In the genomic region with DNA sequence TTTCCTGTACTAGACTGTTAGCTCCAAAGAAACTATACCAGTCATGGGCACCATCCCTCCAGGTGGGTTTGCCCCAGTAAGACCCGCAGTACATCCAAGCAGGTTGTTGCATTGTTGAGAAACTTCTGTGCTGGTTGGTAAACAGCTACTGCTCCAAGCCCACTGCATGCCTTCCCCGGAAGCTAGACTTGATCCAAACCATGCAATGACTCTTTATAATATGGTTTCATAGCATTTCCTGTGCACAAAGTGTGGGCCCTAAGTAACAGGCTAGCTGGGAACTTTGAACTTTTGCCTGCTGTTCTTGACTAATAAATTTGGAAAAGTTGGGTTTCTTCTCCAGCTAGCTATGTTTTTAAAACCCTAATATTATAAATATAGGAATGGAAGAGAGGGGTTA, we compare ENCODE assay signal across 26 cellular contexts. TPM values are rescaled to one million over a fixed set of nuclear protein-coding genes. Genes with fewer than 3 reads are reported as not detected.
DNase-seq lines count a peak whose midpoint lies in the region; ATAC-seq and TF ChIP-seq lines count a peak whose summit lies in the region.
"Had no signal": no experiment of that assay in that cellular context is flagged by ENCODE, and none has a peak within 500 bp of the region (broad histone marks: within the 10 kb centered on the region; RNA-seq: fewer than 3 reads in every experiment).

No MANE protein-coding gene starts in this region.

- no peaks in the 10 kb centered on the region for H3K27me3 Mint-ChIP-seq in CD4-positive, alpha-beta memory T cell
- H3K27me3 Mint-ChIP-seq in activated naive CD8-positive, alpha-beta T cell treated with anti-CD3 and anti-CD28 coated beads for 36 hours = no peaks in the 10 kb centered on the region
- no peaks in the 10 kb centered on the region for H3K27me3 Mint-ChIP-seq in natural killer cell treated with Interleukin-12 subunit alpha and Interleukin-12 subunit beta and Interleukin-15 and Interleukin-18, amount 100 ng/mL, for 72 hours
- H3K27me3 Mint-ChIP-seq: naive B cell had no signal

- peak overlapping the region in 6 of 8 donors; percentile 42 to 79 (median 70) for H3K4me3 Mint-ChIP-seq in CD4-positive, alpha-beta memory T cell
- H3K4me3 Mint-ChIP-seq in activated naive CD8-positive, alpha-beta T cell treated with anti-CD3 and anti-CD28 coated beads for 36 hours = no peak overlapping the region
- peak overlapping the region; percentile 56 for H3K4me3 Mint-ChIP-seq in natural killer cell treated with Interleukin-12 subunit alpha and Interleukin-12 subunit beta and Interleukin-15 and Interleukin-18, amount 100 ng/mL, for 72 hours

- no peak overlapping the region for H3K27ac ChIP-seq in CD4-positive, alpha-beta memory T cell (ENCODE audit: low read depth, low read length)
- H3K27ac ChIP-seq in testis = no peak overlapping the region
- H3K27ac ChIP-seq: breast epithelium, esophagus muscularis mucosa, gastrocnemius medialis, ovary had no signal

- H3K9me3 ChIP-seq in CD4-positive, alpha-beta memory T cell (ENCODE audit: control insufficient read depth in 1 of 2, low read length in 2 of 2) = no peaks in the 10 kb centered on the region
- no peaks in the 10 kb centered on the region for H3K9me3 ChIP-seq in testis
- H3K9me3 ChIP-seq: breast epithelium, esophagus muscularis mucosa, gastrocnemius medialis, left lung, ovary had no signal

- no peaks in the 10 kb centered on the region for H3K36me3 ChIP-seq in CD4-positive, alpha-beta memory T cell (ENCODE audit: insufficient read depth, low read length)
- H3K36me3 ChIP-seq in testis (ENCODE audit: low read depth, missing control alignments) = no peaks in the 10 kb centered on the region
- H3K36me3 ChIP-seq: breast epithelium, esophagus muscularis mucosa, gastrocnemius medialis, left lung, ovary had no signal

- H3K9me3 Mint-ChIP-seq in CD4-positive, alpha-beta memory T cell = no peaks in the 10 kb centered on the region
- H3K9me3 Mint-ChIP-seq in activated naive CD8-positive, alpha-beta T cell treated with anti-CD3 and anti-CD28 coated beads for 36 hours = peaks cover 7% of the 10 kb centered on the region
- H3K9me3 Mint-ChIP-seq in natural killer cell treated with Interleukin-12 subunit alpha and Interleukin-12 subunit beta and Interleukin-15 and Interleukin-18, amount 100 ng/mL, for 72 hours = peaks cover 3% of the 10 kb centered on the region

- WGBS in testis, 2 donors = 78 to 100% methylated on average over 1 of the region's 2 CpGs

- no peaks in the 10 kb centered on the region for H3K36me3 Mint-ChIP-seq in CD4-positive, alpha-beta memory T cell
- H3K36me3 Mint-ChIP-seq in activated naive CD8-positive, alpha-beta T cell treated with anti-CD3 and anti-CD28 coated beads for 36 hours = peaks cover 25% of the 10 kb centered on the region
- no peaks in the 10 kb centered on the region for H3K36me3 Mint-ChIP-seq in natural killer cell treated with Interleukin-12 subunit alpha and Interleukin-12 subunit beta and Interleukin-15 and Interleukin-18, amount 100 ng/mL, for 72 hours
- H3K36me3 Mint-ChIP-seq: naive B cell had no signal

- H3K4me1 ChIP-seq in CD4-positive, alpha-beta memory T cell (ENCODE audit: insufficient read depth, low read length) = peaks cover 36% of the 10 kb centered on the region
- peaks cover 2% of the 10 kb centered on the region for H3K4me1 ChIP-seq in testis
- H3K4me1 ChIP-seq: breast epithelium had no signal

- no peak for DNase-seq in CD4-positive, alpha-beta memory T cell
- peak; percentile 53 for DNase-seq in Jurkat, Clone E6-1 (ENCODE audit: low read depth, low spot score)
- DNase-seq in activated naive CD8-positive, alpha-beta T cell treated with anti-CD3 and anti-CD28 coated beads for 36 hours = no peak
- DNase-seq in natural killer cell treated with Interleukin-12 subunit alpha and Interleukin-12 subunit beta and Interleukin-15 and Interleukin-18, amount 100 ng/mL, for 72 hours (ENCODE audit: low spot score) = no peak
- DNase-seq in testis = no peak
- DNase-seq: activated effector memory CD4-positive, alpha-beta T cell treated with Interleukin-2 at 50 U/mL for 16 hours; amniotic stem cell; DMS53; gastrocnemius medialis; GF-D8; GOT3; hippocampal formation; KG1; left lung; naive B cell; NCI-H1436 treated with DMSO at 0.1 percent for 48 hours; NCI-H510A; ovary; retina; SHP77 treated with DMSO at 0.1 percent for 48 hours; SW 1271 had no signal

- no peak for TF ChIP-seq CTCF in testis (IDR thresholded peaks at IDR 0.05)

- peak in 1 of 2 donors; percentile 64 for ATAC-seq in natural killer cell treated with Interleukin-12 subunit alpha and Interleukin-12 subunit beta and Interleukin-15 and Interleukin-18, amount 100 ng/mL, for 72 hours
- ATAC-seq in HG02571 (IDR thresholded peaks at IDR 0.05; ENCODE audit: unreplicated experiment) = no peak
- no peak for ATAC-seq in HG03469 (IDR thresholded peaks at IDR 0.05; ENCODE audit: unreplicated experiment)
- ATAC-seq: gastrocnemius medialis, left lung had no signal

- peak overlapping the region in 6 of 7 donors; percentile 6 to 83 (median 66) for H3K27ac Mint-ChIP-seq in CD4-positive, alpha-beta memory T cell
- peak overlapping the region; percentile 23 for H3K27ac Mint-ChIP-seq in activated naive CD8-positive, alpha-beta T cell treated with anti-CD3 and anti-CD28 coated beads for 36 hours
- H3K27ac Mint-ChIP-seq in natural killer cell treated with Interleukin-12 subunit alpha and Interleukin-12 subunit beta and Interleukin-15 and Interleukin-18, amount 100 ng/mL, for 72 hours = peak overlapping the region; percentile 85 to 91

- no peak for TF ChIP-seq POLR2A in testis (IDR thresholded peaks at IDR 0.05)

- CTCF ChIA-PET in CD4-positive, alpha-beta memory T cell (lab: Charles Lee; ENCODE audit: partially characterized antibody) = interaction anchor here (1.4 kb wide), 1 partner anchor 19 kb away, joined by 5 read pairs; no protein-coding TSS in a partner anchor

- intact Hi-C loops in CD4-positive, alpha-beta memory T cell (cut with micrococcal nuclease) = no loop called here
- intact Hi-C loops in testis (cut with DNase I; ENCODE audit: low total_unique reads) = no loop called here

- no peak overlapping the region for H3K4me3 ChIP-seq in CD4-positive, alpha-beta memory T cell (ENCODE audit: low read length in 2 of 2)
- no peak overlapping the region for H3K4me3 ChIP-seq in Jurkat, Clone E6-1 (ENCODE audit: low read length)
- H3K4me3 ChIP-seq in testis = no peak overlapping the region
- H3K4me3 ChIP-seq: breast epithelium, esophagus muscularis mucosa, gastrocnemius medialis, left lung, ovary, smooth muscle cell had no signal

- H3K4me1 Mint-ChIP-seq in CD4-positive, alpha-beta memory T cell = peaks cover 26 to 53% (median 33%) of the 10 kb centered on the region in 4 donors
- H3K4me1 Mint-ChIP-seq in activated naive CD8-positive, alpha-beta T cell treated with anti-CD3 and anti-CD28 coated beads for 36 hours = peaks cover 50% of the 10 kb centered on the region
- H3K4me1 Mint-ChIP-seq in natural killer cell treated with Interleukin-12 subunit alpha and Interleukin-12 subunit beta and Interleukin-15 and Interleukin-18, amount 100 ng/mL, for 72 hours (ENCODE audit: low read depth in 2 of 2) = peaks cover 62 to 65% of the 10 kb centered on the region in 2 donors

- no peaks in the 10 kb centered on the region for H3K27me3 ChIP-seq in CD4-positive, alpha-beta memory T cell (ENCODE audit: insufficient read depth, low read length)
- no peaks in the 10 kb centered on the region for H3K27me3 ChIP-seq in testis
- H3K27me3 ChIP-seq: breast epithelium, esophagus muscularis mucosa, gastrocnemius medialis, left lung, ovary had no signal

- POLR2A ChIA-PET in CD4-positive, alpha-beta memory T cell (lab: Charles Lee; ENCODE audit: partially characterized antibody) = interaction anchor here (0.9 to 1.5 kb wide), 2 partner anchors 30 to 139 kb away, joined by 3 to 4 read pairs; a partner anchor contains a TSS

RNA-seq across cellular contexts. Expression of a gene that starts 51.9 kb away (rescaled TPM):
- total RNA-seq in CD4-positive, alpha-beta memory T cell = 1 to 10 TPM in 1 of 2 experiments, under 1 TPM in 1; 0.97 to 1.1 TPM
- polyA plus RNA-seq in CD4-positive, alpha-beta memory T cell = under 1 TPM in 1 of 2 donors, not detected in 1; 0.95 TPM
- polyA plus RNA-seq in Jurkat, Clone E6-1 (2012; ENCODE audit: insufficient read depth, insufficient read length) = 4.1 TPM
- 10 to 100 TPM; 12.8 to 13.0 TPM for total RNA-seq in activated naive CD8-positive, alpha-beta T cell treated with anti-CD3 and anti-CD28 coated beads for 36 hours
- 10 to 100 TPM in 1 of 2 donors, 1 to 10 TPM in 1; 9.7 to 12.1 TPM for total RNA-seq in natural killer cell treated with Interleukin-12 subunit alpha and Interleukin-12 subunit beta and Interleukin-15 and Interleukin-18, amount 100 ng/mL, for 72 hours
- 1 to 10 TPM; 5.0 to 5.4 TPM for total RNA-seq in testis
- polyA plus RNA-seq in testis (ENCODE audit: insufficient read depth, low read depth, low replicate concordance) = 2.5 TPM

Comparison
In these comparisons a context has a peak if more than half of its experiments do, and no peak if none do; other contexts are left out.
1. H3K27ac Mint-ChIP-seq: peak in every context shown above with its lines; median percentile 88 in natural killer cell treated with Interleukin-12 subunit alpha and Interleukin-12 subunit beta and Interleukin-15 and Interleukin-18, amount 100 ng/mL, for 72 hours; 66 in CD4-positive, alpha-beta memory T cell; 23 in activated naive CD8-positive, alpha-beta T cell treated with anti-CD3 and anti-CD28 coated beads for 36 hours.